9 cellular contexts compared by ENCODE assay signal in genomic region chr20:23636908-23637281, GRCh38. TPM values are rescaled to one million over a fixed set of nuclear protein-coding genes. Genes with fewer than 3 reads are reported as not detected.
DNase-seq lines count a peak whose midpoint lies in the region; ATAC-seq and TF ChIP-seq lines count a peak whose summit lies in the region.
"Had no signal": no experiment of that assay in that cellular context is flagged by ENCODE, and none has a peak within 500 bp of the region (broad histone marks: within the 10 kb centered on the region; RNA-seq: fewer than 3 reads in every experiment).

No MANE protein-coding gene starts in this region.

- H3K27me3 Mint-ChIP-seq in Caco-2 (ENCODE audit: insufficient read depth, unreplicated experiment) (no peaks in the 10 kb centered on the region), progenitor cell of endocrine pancreas (no peaks in the 10 kb centered on the region)

- H3K4me3 Mint-ChIP-seq in Caco-2 (ENCODE audit: unreplicated experiment) (peak overlapping the region; percentile 94), progenitor cell of endocrine pancreas (ENCODE audit: low read depth) (peak overlapping the region; percentile 87)

- H3K4me1 ChIP-seq in Caco-2 (peaks cover 34% of the 10 kb centered on the region), SJSA1 (replicated peaks) (peaks cover 12% of the 10 kb centered on the region)

- POLR2A ChIA-PET in Caco-2 (lab: Charles Lee) = no interaction called here

- no TSS peak for BruUV-seq in Caco-2 (replicated peaks; lab: Mats Ljungman, UMichigan)

- no peaks in the 10 kb centered on the region for H3K36me3 ChIP-seq in Caco-2 (ENCODE audit: control insufficient read depth, insufficient read depth, low read length)
- H3K36me3 ChIP-seq in SJSA1 = peaks cover 38% of the 10 kb centered on the region

- ATAC-seq in left lobe of liver (no peak), GM19035 (IDR thresholded peaks at IDR 0.05; ENCODE audit: unreplicated experiment) (no peak)

- H3K4me1 Mint-ChIP-seq in Caco-2 (ENCODE audit: low read depth, unreplicated experiment) (peaks cover 7% of the 10 kb centered on the region), progenitor cell of endocrine pancreas (ENCODE audit: low read depth) (peaks cover 14% of the 10 kb centered on the region)

- peak overlapping the region; percentile 91 for H3K27ac Mint-ChIP-seq in Caco-2 (ENCODE audit: unreplicated experiment)
- H3K27ac Mint-ChIP-seq in progenitor cell of endocrine pancreas = peak overlapping the region; percentile 87

- H3K9me3 Mint-ChIP-seq in Caco-2 (ENCODE audit: unreplicated experiment) = no peaks in the 10 kb centered on the region
- no peaks in the 10 kb centered on the region for H3K9me3 Mint-ChIP-seq in progenitor cell of endocrine pancreas (ENCODE audit: low read depth)

- DNase-seq in Caco-2 (no peak), SJSA1 (ENCODE audit: low read depth in 1 of 2, low spot score in 2 of 2) (no peak), fibroblast of the aortic adventitia (ENCODE audit: low read depth) (no peak), progenitor cell of endocrine pancreas (ENCODE audit: low spot score, unreplicated experiment) (no peak), left lobe of liver (ENCODE audit: low spot score) (no peak), NCI-H748 (lab: John Stamatoyannopoulos, UW; ENCODE audit: unreplicated experiment) (no peak), 8988T (no peak)

- H3K36me3 Mint-ChIP-seq in Caco-2 (ENCODE audit: insufficient read depth, unreplicated experiment) (peaks cover 34% of the 10 kb centered on the region), progenitor cell of endocrine pancreas (ENCODE audit: insufficient read depth) (peaks cover 8% of the 10 kb centered on the region)

- H3K27ac ChIP-seq in SJSA1 = peak overlapping the region; percentile 91; the same call in 1 of the 2 replicates

- H3K9me3 ChIP-seq in Caco-2 (no peaks in the 10 kb centered on the region), SJSA1 (replicated peaks) (0 out of 2 replicates have a peak, but pooled peaks cover 2% of the 10 kb centered on the region)

- peak overlapping the region; percentile 75 for H3K4me3 ChIP-seq in Caco-2 (ENCODE audit: low read depth, low read length)
- peak overlapping the region; percentile 98 for H3K4me3 ChIP-seq in SJSA1
- H3K4me3 ChIP-seq in fibroblast of the aortic adventitia (ENCODE audit: low read depth, low read length) = peak overlapping the region; percentile 85

- TF ChIP-seq CTCF in Caco-2 (IDR thresholded peaks at IDR 0.05; ENCODE audit: insufficient read depth in 1 of 2, low read depth in 1 of 2, low read length in 1 of 2, severe bottlenecking in 1 of 2, unreplicated experiment in 1 of 2) = no peak
- no peak for TF ChIP-seq CTCF in fibroblast of the aortic adventitia (IDR thresholded peaks at IDR 0.05; ENCODE audit: insufficient read depth, low read length)
- no peak for TF ChIP-seq CTCF in progenitor cell of endocrine pancreas (IDR thresholded peaks at IDR 0.05; ENCODE audit: unreplicated experiment)

- CTCF ChIA-PET in Caco-2 (lab: Charles Lee) = interaction anchor here (2.0 kb wide), 1 partner anchor 32 kb away, joined by 8 read pairs; no protein-coding TSS in a partner anchor

- H3K27me3 ChIP-seq in Caco-2 (replicated peaks; ENCODE audit: control insufficient read depth, insufficient read depth, low read length) (no peaks in the 10 kb centered on the region), SJSA1 (replicated peaks) (no peaks in the 10 kb centered on the region)

- intact Hi-C loops in Caco-2 (cut with micrococcal nuclease; ENCODE audit: unreplicated experiment) = no loop called here

RNA-seq across cellular contexts. Expression of gene CST3, which starts 0.9 kb away (rescaled TPM):
- total RNA-seq in Caco-2 (2022) (704 and 777 TPM in 2 replicates), fibroblast of the aortic adventitia (ENCODE audit: low replicate concordance) (246 and 355 TPM in 2 replicates), progenitor cell of endocrine pancreas (247 and 257 TPM in 2 replicates), left lobe of liver (1,478 TPM)
- total RNA-seq in SJSA1 (2014; rRNA removed; shearing (Covaris generic)) = 196 and 222 TPM in 2 replicates

RNA-seq across cellular contexts. Expression of gene CST9, which starts 31.2 kb away (rescaled TPM):
- not detected in 2 replicates for total RNA-seq in Caco-2 (2022)
- not detected in 2 replicates for total RNA-seq in SJSA1 (2014; rRNA removed; shearing (Covaris generic))
- not detected in 2 replicates for total RNA-seq in fibroblast of the aortic adventitia (ENCODE audit: low replicate concordance)
- total RNA-seq in progenitor cell of endocrine pancreas = not detected in 2 replicates
- not detected for total RNA-seq in left lobe of liver
- total RNA-seq: sciatic nerve had no signal

RNA-seq across cellular contexts. Expression of gene CST4, which starts 51.9 kb away (rescaled TPM):
- 2.7 and 4.2 TPM in 2 replicates for total RNA-seq in Caco-2 (2022)
- total RNA-seq in SJSA1 (2014; rRNA removed; shearing (Covaris generic)) = not detected in 2 replicates
- not detected in 2 replicates for total RNA-seq in fibroblast of the aortic adventitia (ENCODE audit: low replicate concordance)
- not detected in 2 replicates for total RNA-seq in progenitor cell of endocrine pancreas
- total RNA-seq in left lobe of liver = not detected
- total RNA-seq: sciatic nerve had no signal
